In the genomic region with DNA sequence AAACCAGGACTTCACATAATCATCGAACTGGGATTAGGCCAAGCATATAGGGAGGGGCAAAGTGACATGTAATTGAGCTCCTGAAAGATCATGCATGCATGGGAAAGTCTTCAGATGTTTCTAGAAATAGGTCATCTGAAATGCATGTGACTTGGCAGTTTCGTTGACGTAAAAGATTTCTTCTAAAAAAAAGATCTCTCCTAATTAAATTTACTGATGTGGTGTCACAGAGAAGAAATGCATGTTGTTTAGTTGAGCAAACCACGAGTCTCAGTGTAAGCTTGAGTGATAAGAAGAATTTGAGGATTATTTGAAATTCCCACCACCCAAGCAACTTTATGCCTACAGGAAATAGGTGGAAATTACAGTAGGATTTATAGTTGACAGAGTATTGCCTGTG, we compare ENCODE assay signal across 21 cellular contexts.
"Had no signal": no experiment of that assay in that cellular context is flagged by ENCODE, and none has a peak within 500 bp of the region (broad histone marks: within the 10 kb centered on the region; RNA-seq: fewer than 3 reads in every experiment).

No MANE protein-coding gene starts in this region.

- H3K4me1 Mint-ChIP-seq: brain had no signal

- FAIRE-seq: pancreas had no signal

- H3K9me3 ChIP-seq: gastroesophageal sphincter, heart left ventricle, neutrophil, pancreas, sigmoid colon, upper lobe of right lung had no signal

- H3K4me3 ChIP-seq: gastroesophageal sphincter, heart left ventricle, pancreas, sigmoid colon, upper lobe of right lung had no signal

- H3K27me3 Mint-ChIP-seq: activated CD4-positive, alpha-beta memory T cell treated with anti-CD3 and anti-CD28 coated beads, Interleukin-2, amount 10 ng/mL, durations not matched to agents 7 days and 5 days; activated CD8-positive, alpha-beta memory T cell treated with anti-CD3 and anti-CD28 coated beads, Interleukin-2, amount 10 ng/mL, durations not matched to agents 7 days and 5 days; activated naive CD8-positive, alpha-beta T cell treated with anti-CD3 and anti-CD28 coated beads, Interleukin-2, amount 10 ng/mL, durations not matched to agents 7 days and 5 days; effector memory CD8-positive, alpha-beta T cell; natural killer cell treated with Interleukin-12 subunit alpha and Interleukin-12 subunit beta and Interleukin-15 and Interleukin-18, amount 100 ng/mL, for 72 hours had no signal

- H3K4me1 ChIP-seq: gastroesophageal sphincter, heart left ventricle, pancreas, sigmoid colon had no signal

- H3K9me3 Mint-ChIP-seq: activated CD4-positive, alpha-beta memory T cell treated with anti-CD3 and anti-CD28 coated beads, Interleukin-2, amount 10 ng/mL, durations not matched to agents 7 days and 5 days; activated naive CD8-positive, alpha-beta T cell treated with anti-CD3 and anti-CD28 coated beads, Interleukin-2, amount 10 ng/mL, durations not matched to agents 7 days and 5 days; activated T-helper 2 cell treated with anti-CD3 and anti-CD28 coated beads, Interferon-gamma antibody, Interleukin-2, Interleukin-4, amounts not matched to agents 10 μg/mL and 5 μg/mL and 100 μg/mL, durations not matched to agents 14 hours and 24 hours and 36 hours; brain; effector memory CD8-positive, alpha-beta T cell; natural killer cell treated with Interleukin-12 subunit alpha and Interleukin-12 subunit beta and Interleukin-15 and Interleukin-18, amount 100 ng/mL, for 72 hours had no signal

- H3K27ac Mint-ChIP-seq: activated CD4-positive, alpha-beta memory T cell treated with anti-CD3 and anti-CD28 coated beads, Interleukin-2, amount 10 ng/mL, durations not matched to agents 7 days and 5 days; activated CD8-positive, alpha-beta memory T cell treated with anti-CD3 and anti-CD28 coated beads, Interleukin-2, amount 10 ng/mL, durations not matched to agents 7 days and 5 days; activated naive CD8-positive, alpha-beta T cell treated with anti-CD3 and anti-CD28 coated beads, Interleukin-2, amount 10 ng/mL, durations not matched to agents 7 days and 5 days; activated T-helper 2 cell treated with anti-CD3 and anti-CD28 coated beads, Interferon-gamma antibody, Interleukin-2, Interleukin-4, amounts not matched to agents 10 μg/mL and 5 μg/mL and 100 μg/mL, durations not matched to agents 14 hours and 24 hours and 36 hours; brain; effector memory CD8-positive, alpha-beta T cell; natural killer cell treated with Interleukin-12 subunit alpha and Interleukin-12 subunit beta and Interleukin-15 and Interleukin-18, amount 100 ng/mL, for 72 hours had no signal

- H3K27ac ChIP-seq: gastroesophageal sphincter, heart left ventricle, neutrophil, pancreas, sigmoid colon had no signal

- H3K27me3 ChIP-seq: gastroesophageal sphincter, heart left ventricle, neutrophil, pancreas, sigmoid colon, upper lobe of right lung had no signal

- DNase-seq: activated CD4-positive, alpha-beta memory T cell treated with anti-CD3 and anti-CD28 coated beads, Interleukin-2, amount 10 ng/mL, durations not matched to agents 7 days and 5 days; activated CD4-positive, alpha-beta T cell treated with anti-CD3 and anti-CD28 coated beads for 48 hours; activated CD4-positive, CD25-positive, alpha-beta regulatory T cell; activated CD8-positive, alpha-beta memory T cell treated with anti-CD3 and anti-CD28 coated beads, Interleukin-2, amount 10 ng/mL, durations not matched to agents 7 days and 5 days; activated naive CD4-positive, alpha-beta T cell treated with Interleukin-2 at 50 U/mL for 16 hours; activated naive CD8-positive, alpha-beta T cell treated with anti-CD3 and anti-CD28 coated beads, Interleukin-2, amount 10 ng/mL, durations not matched to agents 7 days and 5 days; activated T-cell treated with anti-CD3 and anti-CD28 coated beads, Interleukin-2, amount 50 U/mL, for 1 hour; caudate nucleus; effector memory CD8-positive, alpha-beta T cell; heart left ventricle; kidney glomerular epithelial cell; pancreas; sigmoid colon; stimulated activated CD8-positive, alpha-beta memory T cell treated with anti-CD3 and anti-CD28 coated beads, Interleukin-4, amount 100 ng/mL, for 48 hours; stimulated activated naive CD4-positive, alpha-beta T cell; upper lobe of right lung had no signal

- H3K4me3 Mint-ChIP-seq: activated CD4-positive, alpha-beta memory T cell treated with anti-CD3 and anti-CD28 coated beads, Interleukin-2, amount 10 ng/mL, durations not matched to agents 7 days and 5 days; activated CD8-positive, alpha-beta memory T cell treated with anti-CD3 and anti-CD28 coated beads, Interleukin-2, amount 10 ng/mL, durations not matched to agents 7 days and 5 days; activated naive CD8-positive, alpha-beta T cell treated with anti-CD3 and anti-CD28 coated beads, Interleukin-2, amount 10 ng/mL, durations not matched to agents 7 days and 5 days; brain; effector memory CD8-positive, alpha-beta T cell; natural killer cell treated with Interleukin-12 subunit alpha and Interleukin-12 subunit beta and Interleukin-15 and Interleukin-18, amount 100 ng/mL, for 72 hours had no signal

- ATAC-seq: activated CD8-positive, alpha-beta memory T cell treated with anti-CD3 and anti-CD28 coated beads, Interleukin-2, amount 10 ng/mL, durations not matched to agents 7 days and 5 days; effector memory CD8-positive, alpha-beta T cell; gastroesophageal sphincter; heart left ventricle; natural killer cell treated with Interleukin-12 subunit alpha and Interleukin-12 subunit beta and Interleukin-15 and Interleukin-18, amount 100 ng/mL, for 72 hours; pancreas; upper lobe of right lung had no signal
